17 cellular contexts compared by ENCODE assay signal in the genomic region with DNA sequence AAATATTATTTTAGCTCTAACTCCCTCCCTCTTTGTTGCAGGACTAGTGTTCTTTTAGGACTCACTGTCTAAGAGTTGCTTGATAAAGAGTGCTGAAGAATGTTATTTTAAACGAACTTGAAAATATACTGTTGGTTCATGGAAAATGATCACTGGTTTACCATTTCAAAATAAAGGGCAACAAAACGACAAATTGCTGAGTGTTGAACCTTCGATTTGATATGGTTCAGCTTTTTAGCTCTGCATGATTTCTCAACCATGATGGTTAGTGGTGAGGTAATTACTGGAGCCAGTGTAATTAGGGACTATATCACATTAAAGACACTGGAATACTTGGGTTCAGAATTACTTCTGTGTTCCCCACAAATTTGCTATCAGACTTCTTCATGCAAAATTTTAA.
DNase-seq lines count a peak whose midpoint lies in the region; ATAC-seq, FAIRE-seq and TF ChIP-seq lines count a peak whose summit lies in the region.
"Had no signal": no experiment of that assay in that cellular context is flagged by ENCODE, and none has a peak within 500 bp of the region (broad histone marks: within the 10 kb centered on the region; RNA-seq: fewer than 3 reads in every experiment).

No MANE protein-coding gene starts in this region.

- no peaks in the 10 kb centered on the region for H3K4me1 Mint-ChIP-seq in activated T-cell treated with anti-CD3 and anti-CD28 coated beads, Interleukin-2, amount 50 U/mL, for 72 hours (ENCODE audit: low read depth)

- intact Hi-C loops in posterior vena cava (cut with DNase I): no loop called here

- H3K27me3 Mint-ChIP-seq in activated T-cell treated with anti-CD3 and anti-CD28 coated beads, Interleukin-2, amount 50 U/mL, for 72 hours (ENCODE audit: low read depth): no peaks in the 10 kb centered on the region

- ATAC-seq in thoracic aorta (ENCODE audit: insufficient number of reproducible peaks, low FRiP score, low read depth): no peak
- ATAC-seq in activated T-cell treated with anti-CD3 and anti-CD28 coated beads, Interleukin-2, amount 50 U/mL, for 72 hours (replicated peaks in 1 of 2): no peak

- no peak overlapping the region for H3K27ac Mint-ChIP-seq in activated T-cell treated with anti-CD3 and anti-CD28 coated beads, Interleukin-2, amount 50 U/mL, for 72 hours

- no peak for TF ChIP-seq POLR2A in H54 (IDR thresholded peaks at IDR 0.05; ENCODE audit: low read depth, low read length)

- H3K4me3 Mint-ChIP-seq in activated T-cell treated with anti-CD3 and anti-CD28 coated beads, Interleukin-2, amount 50 U/mL, for 72 hours: no peak overlapping the region

- peaks cover 0 to 2% of the 10 kb centered on the region in 2 donors for H3K9me3 Mint-ChIP-seq in activated T-cell treated with anti-CD3 and anti-CD28 coated beads, Interleukin-2, amount 50 U/mL, for 72 hours

- H3K36me3 Mint-ChIP-seq in activated T-cell treated with anti-CD3 and anti-CD28 coated beads, Interleukin-2, amount 50 U/mL, for 72 hours (ENCODE audit: insufficient read depth in 2 of 2): no peaks in the 10 kb centered on the region

- peak overlapping the region; percentile 36 for H3K4me3 ChIP-seq in thoracic aorta

- H3K4me1 ChIP-seq in thoracic aorta (ENCODE audit: control insufficient read depth in 1 of 2, low read depth in 2 of 2): peaks cover 0 to 46% of the 10 kb centered on the region in 2 donors

- H3K27ac ChIP-seq in thoracic aorta: no peak overlapping the region
- H3K27ac ChIP-seq: C4-2B had no signal

- FAIRE-seq in H54 (lab: Jason Lieb, UNC): peak; percentile 48
- FAIRE-seq in RCC 7860 (lab: Jason Lieb, UNC): peak; percentile 14
- FAIRE-seq: D721Med, HTR-8/SVneo had no signal

- DNase-seq in H54 (ENCODE audit: insufficient read length, low spot score) (no peak), RCC 7860 (ENCODE audit: low spot score) (no peak), fibroblast of gingiva (ENCODE audit: low read depth) (peak; percentile 24), thoracic aorta (ENCODE audit: low spot score) (no peak), posterior vena cava (ENCODE audit: low spot score) (no peak), NCI-H2196 treated with DMSO at 0.1 percent for 48 hours (lab: John Stamatoyannopoulos, UW; ENCODE audit: unreplicated experiment) (no peak)
- DNase-seq in activated T-cell treated with anti-CD3 and anti-CD28 coated beads, Interleukin-2, amount 50 U/mL, for 72 hours: no peak
- DNase-seq: DMS79 treated with DMSO at 0.1 percent for 48 hours, NCI-H1092 treated with DMSO at 0.1 percent for 48 hours, NCI-H146, NCI-H510A, NCI-H774, RPMI8226, SHP77 treated with DMSO at 0.1 percent for 48 hours had no signal

- H3K36me3 ChIP-seq in thoracic aorta: no peaks in the 10 kb centered on the region

- no peaks in the 10 kb centered on the region for H3K9me3 ChIP-seq in thoracic aorta

- no peak for TF ChIP-seq CTCF in thoracic aorta (IDR thresholded peaks at IDR 0.05)

- no peaks in the 10 kb centered on the region for H3K27me3 ChIP-seq in thoracic aorta (replicated peaks; ENCODE audit: insufficient read depth)
